In genomic region chr3:49298511-49298910, GRCh38 we compare ENCODE assay signal across 23 cellular contexts. TPM values are rescaled to one million over a fixed set of nuclear protein-coding genes. Genes with fewer than 3 reads are reported as not detected.
DNase-seq lines count a peak whose midpoint lies in the region; ATAC-seq and TF ChIP-seq lines count a peak whose summit lies in the region.
"Had no signal": no experiment of that assay in that cellular context is flagged by ENCODE, and none has a peak within 500 bp of the region (broad histone marks: within the 10 kb centered on the region; RNA-seq: fewer than 3 reads in every experiment).

No MANE protein-coding gene starts in this region.

- H3K4me3 Mint-ChIP-seq in activated T-cell treated with anti-CD3 and anti-CD28 coated beads, Interleukin-2, amount 50 U/mL, for 24 hours = no peak overlapping the region
- H3K4me3 Mint-ChIP-seq in activated T-cell treated with anti-CD3 and anti-CD28 coated beads, Interleukin-2, amount 50 U/mL, for 4 hours = no peak overlapping the region
- H3K4me3 Mint-ChIP-seq in dendritic cell treated with granulocyte-macrophage colony-stimulating factor and Interleukin-4, amounts not matched to agents 40 ng/mL and 50 ng/mL, for 4 days = no peak overlapping the region
- no peak overlapping the region for H3K4me3 Mint-ChIP-seq in stimulated activated effector memory CD8-positive, alpha-beta T cell treated with anti-CD3 and anti-CD28 coated beads, Interleukin-12 subunit alpha, Interleukin-12 subunit beta, amount 100 ng/mL, for 72 hours
- H3K4me3 Mint-ChIP-seq in CD8-positive, alpha-beta T cell = no peak overlapping the region
- H3K4me3 Mint-ChIP-seq: CD14-positive monocyte had no signal

- H4K20me1 ChIP-seq in IMR-90 (ENCODE audit: insufficient read depth, low read length) = peaks cover 5% of the 10 kb centered on the region

- no TSS peak for BruUV-seq in IMR-90 (replicated peaks; lab: Mats Ljungman, UMichigan)

- no peaks in the 10 kb centered on the region for H3K9me3 ChIP-seq in IMR-90 (ENCODE audit: control insufficient read depth, insufficient read depth, low read length)
- H3K9me3 ChIP-seq in CD8-positive, alpha-beta T cell (ENCODE audit: low read length) = no peaks in the 10 kb centered on the region
- H3K9me3 ChIP-seq: SJCRH30 had no signal

- no peaks in the 10 kb centered on the region for H3K27me3 ChIP-seq in IMR-90 (ENCODE audit: control insufficient read depth, insufficient read depth, low read length)
- H3K27me3 ChIP-seq in CD8-positive, alpha-beta T cell (ENCODE audit: insufficient read depth, low read length) = no peaks in the 10 kb centered on the region
- H3K27me3 ChIP-seq: SJCRH30 had no signal

- H2BK5ac ChIP-seq in IMR-90 (ENCODE audit: low read depth, low read length, poor library complexity, severe bottlenecking) = no peak overlapping the region

- H4K5ac ChIP-seq in IMR-90 (ENCODE audit: low read depth, low read length) = no peak overlapping the region

- peak overlapping the region; percentile 59 for H3K27ac Mint-ChIP-seq in activated T-cell treated with anti-CD3 and anti-CD28 coated beads, Interleukin-2, amount 50 U/mL, for 24 hours
- H3K27ac Mint-ChIP-seq in dendritic cell treated with granulocyte-macrophage colony-stimulating factor and Interleukin-4, amounts not matched to agents 40 ng/mL and 50 ng/mL, for 4 days = peak overlapping the region; percentile 83
- H3K27ac Mint-ChIP-seq in stimulated activated effector memory CD8-positive, alpha-beta T cell treated with anti-CD3 and anti-CD28 coated beads, Interleukin-12 subunit alpha, Interleukin-12 subunit beta, amount 100 ng/mL, for 72 hours = no peak overlapping the region
- no peak overlapping the region for H3K27ac Mint-ChIP-seq in CD8-positive, alpha-beta T cell

- H3K4me2 ChIP-seq in IMR-90 (ENCODE audit: low read depth, low read length) = no peak overlapping the region

- WGBS in IMR-90 (ENCODE audit: extremely low coverage in 2 of 2, insufficient read length in 1 of 2), 2 experiments = 98% methylated on average over 5 of the region's 7 CpGs; no CpG with 5 or more reads in 1 of the 2 experiments

- H3K36me3 Mint-ChIP-seq in activated T-cell treated with anti-CD3 and anti-CD28 coated beads, Interleukin-2, amount 50 U/mL, for 24 hours (ENCODE audit: low read depth) = peaks cover 87% of the 10 kb centered on the region
- H3K36me3 Mint-ChIP-seq in activated T-cell treated with anti-CD3 and anti-CD28 coated beads, Interleukin-2, amount 50 U/mL, for 4 hours (ENCODE audit: insufficient read depth) = peaks cover 40% of the 10 kb centered on the region
- peaks cover 100% of the 10 kb centered on the region for H3K36me3 Mint-ChIP-seq in dendritic cell treated with granulocyte-macrophage colony-stimulating factor and Interleukin-4, amounts not matched to agents 40 ng/mL and 50 ng/mL, for 4 days (ENCODE audit: low read depth)
- peaks cover 100% of the 10 kb centered on the region for H3K36me3 Mint-ChIP-seq in stimulated activated effector memory CD8-positive, alpha-beta T cell treated with anti-CD3 and anti-CD28 coated beads, Interleukin-12 subunit alpha, Interleukin-12 subunit beta, amount 100 ng/mL, for 72 hours
- H3K36me3 Mint-ChIP-seq in CD8-positive, alpha-beta T cell = peaks cover 83% of the 10 kb centered on the region

- peaks cover 5% of the 10 kb centered on the region for H3K4me1 Mint-ChIP-seq in activated T-cell treated with anti-CD3 and anti-CD28 coated beads, Interleukin-2, amount 50 U/mL, for 24 hours (ENCODE audit: low read depth)
- H3K4me1 Mint-ChIP-seq in activated T-cell treated with anti-CD3 and anti-CD28 coated beads, Interleukin-2, amount 50 U/mL, for 4 hours (ENCODE audit: low read depth) = no peaks in the 10 kb centered on the region
- peaks cover 21% of the 10 kb centered on the region for H3K4me1 Mint-ChIP-seq in dendritic cell treated with granulocyte-macrophage colony-stimulating factor and Interleukin-4, amounts not matched to agents 40 ng/mL and 50 ng/mL, for 4 days (ENCODE audit: low read depth)
- no peaks in the 10 kb centered on the region for H3K4me1 Mint-ChIP-seq in stimulated activated effector memory CD8-positive, alpha-beta T cell treated with anti-CD3 and anti-CD28 coated beads, Interleukin-12 subunit alpha, Interleukin-12 subunit beta, amount 100 ng/mL, for 72 hours
- H3K4me1 Mint-ChIP-seq in CD8-positive, alpha-beta T cell (ENCODE audit: low read depth) = peaks cover 5% of the 10 kb centered on the region

- POLR2A ChIA-PET in IMR-90 (lab: Charles Lee; ENCODE audit: unreplicated experiment) = no interaction called here
- POLR2A ChIA-PET in CD8-positive, alpha-beta T cell (lab: Charles Lee) = no interaction called here

- no peak for ATAC-seq in activated T-cell treated with anti-CD3 and anti-CD28 coated beads, Interleukin-2, amount 50 U/mL, for 4 hours
- ATAC-seq in IMR-90 (ENCODE audit: low read depth) (peak; percentile 57), GM19324 (IDR thresholded peaks at IDR 0.05; ENCODE audit: low FRiP score, unreplicated experiment) (no peak)
- ATAC-seq in stimulated activated effector memory CD8-positive, alpha-beta T cell treated with anti-CD3 and anti-CD28 coated beads, Interleukin-12 subunit alpha, Interleukin-12 subunit beta, amount 100 ng/mL, for 72 hours = peak; percentile 24
- no peak for ATAC-seq in CD8-positive, alpha-beta T cell
- ATAC-seq: Panc1 had no signal

- TF ChIP-seq POLR2A in IMR-90 (IDR thresholded peaks at IDR 0.05; ENCODE audit: low read depth, low read length) = no peak

- no peak overlapping the region for H2AK5ac ChIP-seq in IMR-90 (ENCODE audit: low read depth, low read length)

- no peak overlapping the region for H2AFZ ChIP-seq in IMR-90 (replicated peaks; ENCODE audit: low read length, poor library complexity)

- no peak overlapping the region for H4K91ac ChIP-seq in IMR-90 (ENCODE audit: insufficient read depth, low read depth, low read length)

- no peak for TF ChIP-seq RAD21 in IMR-90 (IDR thresholded peaks at IDR 0.05; ENCODE audit: low read length)

- no peak overlapping the region for H3K23ac ChIP-seq in IMR-90 (ENCODE audit: low read depth, low read length)

- H2BK15ac ChIP-seq in IMR-90 (ENCODE audit: low read depth, low read length) = no peak overlapping the region

- intact Hi-C loops in IMR-90 (cut with micrococcal nuclease) = loop anchor here (5.0 kb wide), 1 partner anchor 126 kb away; the partner anchor contains the start of gene KLHDC8B
- intact Hi-C loops in dendritic cell treated with granulocyte-macrophage colony-stimulating factor and Interleukin-4, amounts not matched to agents 40 ng/mL and 50 ng/mL, for 4 days (cut with micrococcal nuclease) = no loop called here
- intact Hi-C loops in CD8-positive, alpha-beta T cell (cut with DNase I, micrococcal nuclease) = loop anchor here (5.0 to 10.0 kb wide), 2 partner anchors 46 to 126 kb away; partner anchors contain the start of genes KLHDC8B (in 1 of the 2) and USP4 (in 1 of the 2)

- no peaks in the 10 kb centered on the region for H3K27me3 Mint-ChIP-seq in activated T-cell treated with anti-CD3 and anti-CD28 coated beads, Interleukin-2, amount 50 U/mL, for 24 hours
- no peaks in the 10 kb centered on the region for H3K27me3 Mint-ChIP-seq in activated T-cell treated with anti-CD3 and anti-CD28 coated beads, Interleukin-2, amount 50 U/mL, for 4 hours (ENCODE audit: low read depth)
- H3K27me3 Mint-ChIP-seq in dendritic cell treated with granulocyte-macrophage colony-stimulating factor and Interleukin-4, amounts not matched to agents 40 ng/mL and 50 ng/mL, for 4 days = no peaks in the 10 kb centered on the region
- no peaks in the 10 kb centered on the region for H3K27me3 Mint-ChIP-seq in CD8-positive, alpha-beta T cell (ENCODE audit: low read depth)

- dilution Hi-C loops in IMR-90 (cut with HindIII; ENCODE audit: low sequenced_read_pairs, unreplicated experiment) = no loop called here

- H3K9me1 ChIP-seq in IMR-90 (ENCODE audit: insufficient read depth, low read length) = peaks cover 6% of the 10 kb centered on the region; the same call in 1 of the 2 replicates

- H3K9ac ChIP-seq in IMR-90 (ENCODE audit: low read depth, low read length) = no peak overlapping the region

- no peak for TF ChIP-seq CTCF in IMR-90 (conservative IDR thresholded peaks at IDR 0.05; ENCODE audit: low read depth, low read length)
- TF ChIP-seq CTCF in CD8-positive, alpha-beta T cell (IDR thresholded peaks at IDR 0.05) = no peak

- no peak overlapping the region for H2BK20ac ChIP-seq in IMR-90 (ENCODE audit: low read depth, low read length)

- no peak overlapping the region for H4K8ac ChIP-seq in IMR-90 (ENCODE audit: low read depth in 2 of 2, low read length in 2 of 2)

- in situ Hi-C loops in IMR-90 (cut with MboI; ENCODE audit: low sequenced_read_pairs) = no loop called here

- no peak overlapping the region for H3K4me3 ChIP-seq in IMR-90 (ENCODE audit: insufficient read depth, low read depth, low read length)
- no peak overlapping the region for H3K4me3 ChIP-seq in CD8-positive, alpha-beta T cell (ENCODE audit: low read depth, low read length)
- H3K4me3 ChIP-seq: SJCRH30 had no signal

- H3K18ac ChIP-seq in IMR-90 (ENCODE audit: low read depth, low read length) = no peak overlapping the region

- no peak overlapping the region for H3K14ac ChIP-seq in IMR-90 (replicated peaks; ENCODE audit: low read depth, low read length)

- H3K36me3 ChIP-seq in IMR-90 (ENCODE audit: control insufficient read depth, insufficient read depth, low read length) = peaks cover 67% of the 10 kb centered on the region
- H3K36me3 ChIP-seq in CD8-positive, alpha-beta T cell (ENCODE audit: insufficient read depth, low read length) = peaks cover 54% of the 10 kb centered on the region

- H3K27ac ChIP-seq in IMR-90 (ENCODE audit: insufficient read depth, low read length) = no peak overlapping the region
- no peak overlapping the region for H3K27ac ChIP-seq in CD8-positive, alpha-beta T cell (ENCODE audit: low read depth, low read length)
- H3K27ac ChIP-seq: HL-60, SJCRH30 had no signal

- H3K4ac ChIP-seq in IMR-90 (ENCODE audit: low read depth, low read length) = no peak overlapping the region

- H2AK9ac ChIP-seq in IMR-90 (replicated peaks; ENCODE audit: low read depth, low read length, poor library complexity) = peak overlapping the region; percentile 65

- no peaks in the 10 kb centered on the region for H3K4me1 ChIP-seq in IMR-90 (ENCODE audit: control insufficient read depth, insufficient read depth, low read length)
- H3K4me1 ChIP-seq in CD8-positive, alpha-beta T cell (ENCODE audit: insufficient read depth, low read length) = no peaks in the 10 kb centered on the region
- H3K4me1 ChIP-seq: SJCRH30 had no signal

- DNase-seq in activated T-cell treated with anti-CD3 and anti-CD28 coated beads, Interleukin-2, amount 50 U/mL, for 24 hours = no peak
- no peak for DNase-seq in activated T-cell treated with anti-CD3 and anti-CD28 coated beads, Interleukin-2, amount 50 U/mL, for 4 hours
- DNase-seq in IMR-90 = no peak
- DNase-seq in stimulated activated effector memory CD8-positive, alpha-beta T cell treated with anti-CD3 and anti-CD28 coated beads, Interleukin-12 subunit alpha, Interleukin-12 subunit beta, amount 100 ng/mL, for 72 hours (ENCODE audit: low spot score in 2 of 2) = no peak
- no peak for DNase-seq in NCI-H2227 (lab: John Stamatoyannopoulos, UW; ENCODE audit: unreplicated experiment)
- no peak for DNase-seq in CD8-positive, alpha-beta T cell
- DNase-seq: 8988T, EL, GOT3, HCEC 1CT, KG1, NCI-H1092 treated with DMSO at 0.1 percent for 48 hours, NCI-H1436 treated with DMSO at 0.1 percent for 48 hours, NCI-H1930, NCI-H226, NCI-H510A treated with DMSO at 0.1 percent for 48 hours, NCI-H748 treated with DMSO at 0.1 percent for 48 hours, SJCRH30 had no signal

- H2BK120ac ChIP-seq in IMR-90 (ENCODE audit: low read depth, low read length) = no peak overlapping the region

- H3K56ac ChIP-seq in IMR-90 (ENCODE audit: extremely low read depth, insufficient read depth, low read length) = no peak overlapping the region

- H3K79me1 ChIP-seq in IMR-90 (ENCODE audit: low read depth in 1 of 2, low read length in 2 of 2) = peaks cover 7 to 29% of the 10 kb centered on the region in 2 experiments; a peak in 3 of 4 replicates

- no peaks in the 10 kb centered on the region for H3K9me3 Mint-ChIP-seq in activated T-cell treated with anti-CD3 and anti-CD28 coated beads, Interleukin-2, amount 50 U/mL, for 24 hours
- no peaks in the 10 kb centered on the region for H3K9me3 Mint-ChIP-seq in activated T-cell treated with anti-CD3 and anti-CD28 coated beads, Interleukin-2, amount 50 U/mL, for 4 hours
- H3K9me3 Mint-ChIP-seq in dendritic cell treated with granulocyte-macrophage colony-stimulating factor and Interleukin-4, amounts not matched to agents 40 ng/mL and 50 ng/mL, for 4 days = no peaks in the 10 kb centered on the region
- H3K9me3 Mint-ChIP-seq in stimulated activated effector memory CD8-positive, alpha-beta T cell treated with anti-CD3 and anti-CD28 coated beads, Interleukin-12 subunit alpha, Interleukin-12 subunit beta, amount 100 ng/mL, for 72 hours = no peaks in the 10 kb centered on the region
- H3K9me3 Mint-ChIP-seq in CD8-positive, alpha-beta T cell = no peaks in the 10 kb centered on the region
- H3K9me3 Mint-ChIP-seq: CD14-positive monocyte had no signal

- CTCF ChIA-PET in IMR-90 (lab: Yijun Ruan, JAX) = no interaction called here
- CTCF ChIA-PET in CD8-positive, alpha-beta T cell (lab: Charles Lee) = no interaction called here

RNA-seq across cellular contexts. Expression of gene C3orf62, which starts 21.5 kb away (rescaled TPM):
- 1 to 10 TPM; 4.7 to 5.5 (median 5.2) TPM for total RNA-seq in activated T-cell treated with anti-CD3 and anti-CD28 coated beads, Interleukin-2, amount 50 U/mL, for 4 hours
- total RNA-seq in IMR-90 (2012; rRNA removed) = 0.83 and 0.90 TPM in 2 replicates
- polyA plus RNA-seq in IMR-90 (2012; rRNA removed) = 3.1 and 3.9 TPM in 2 replicates
- polyA plus RNA-seq in IMR-90 (2012; cell fraction: cytosol; rRNA removed) = 0.77 and 0.91 TPM in 2 replicates
- 7.2 and 14.4 TPM in 2 replicates for polyA plus RNA-seq in IMR-90 (2012; cell fraction: nucleus; rRNA removed; ENCODE audit: low replicate concordance)
- total RNA-seq in CD8-positive, alpha-beta T cell = 1 to 10 TPM; 7.1 to 7.3 TPM

RNA-seq across cellular contexts. Expression of gene USP4, which starts 41.3 kb away (rescaled TPM):
- 10 to 100 TPM; 60.1 to 71.3 (median 61.6) TPM for total RNA-seq in activated T-cell treated with anti-CD3 and anti-CD28 coated beads, Interleukin-2, amount 50 U/mL, for 4 hours
- 28.6 and 29.9 TPM in 2 replicates for total RNA-seq in IMR-90 (2012; rRNA removed)
- 36.1 and 42.3 TPM in 2 replicates for polyA plus RNA-seq in IMR-90 (2012; rRNA removed)
- 14.9 and 18.2 TPM in 2 replicates for polyA plus RNA-seq in IMR-90 (2012; cell fraction: cytosol; rRNA removed)
- polyA plus RNA-seq in IMR-90 (2012; cell fraction: nucleus; rRNA removed; ENCODE audit: low replicate concordance) = 35.6 and 104 TPM in 2 replicates
- total RNA-seq in CD8-positive, alpha-beta T cell = 10 to 100 TPM; 78.0 to 92.4 TPM

RNA-seq across cellular contexts. Expression of gene GPX1, which starts 59.6 kb away (rescaled TPM):
- total RNA-seq in activated T-cell treated with anti-CD3 and anti-CD28 coated beads, Interleukin-2, amount 50 U/mL, for 4 hours = 100 to 1,000 TPM; 109 to 152 (median 132) TPM
- 126 and 128 TPM in 2 replicates for total RNA-seq in IMR-90 (2012; rRNA removed)
- polyA plus RNA-seq in IMR-90 (2012; rRNA removed) = 680 and 1,004 TPM in 2 replicates
- polyA plus RNA-seq in IMR-90 (2012; cell fraction: cytosol; rRNA removed) = 950 and 1,047 TPM in 2 replicates
- polyA plus RNA-seq in IMR-90 (2012; cell fraction: nucleus; rRNA removed; ENCODE audit: low replicate concordance) = 169 and 330 TPM in 2 replicates
- total RNA-seq in CD8-positive, alpha-beta T cell = 10 to 100 TPM; 24.4 to 27.8 TPM

Comparison
In these comparisons a context has a peak if more than half of its experiments do, and no peak if none do; other contexts are left out.
1. H3K27ac Mint-ChIP-seq: peak in activated T-cell treated with anti-CD3 and anti-CD28 coated beads, Interleukin-2, amount 50 U/mL, for 24 hours (single experiment) and dendritic cell treated with granulocyte-macrophage colony-stimulating factor and Interleukin-4, amounts not matched to agents 40 ng/mL and 50 ng/mL, for 4 days (single experiment); none in stimulated activated effector memory CD8-positive, alpha-beta T cell treated with anti-CD3 and anti-CD28 coated beads, Interleukin-12 subunit alpha, Interleukin-12 subunit beta, amount 100 ng/mL, for 72 hours (single experiment) and CD8-positive, alpha-beta T cell (single experiment).
2. ATAC-seq: peak in IMR-90 (single experiment) and stimulated activated effector memory CD8-positive, alpha-beta T cell treated with anti-CD3 and anti-CD28 coated beads, Interleukin-12 subunit alpha, Interleukin-12 subunit beta, amount 100 ng/mL, for 72 hours (single experiment); none in activated T-cell treated with anti-CD3 and anti-CD28 coated beads, Interleukin-2, amount 50 U/mL, for 4 hours (0 of 2), GM19324 (single experiment) and CD8-positive, alpha-beta T cell (single experiment).